8 cellular contexts compared by ENCODE assay signal in the genomic region with DNA sequence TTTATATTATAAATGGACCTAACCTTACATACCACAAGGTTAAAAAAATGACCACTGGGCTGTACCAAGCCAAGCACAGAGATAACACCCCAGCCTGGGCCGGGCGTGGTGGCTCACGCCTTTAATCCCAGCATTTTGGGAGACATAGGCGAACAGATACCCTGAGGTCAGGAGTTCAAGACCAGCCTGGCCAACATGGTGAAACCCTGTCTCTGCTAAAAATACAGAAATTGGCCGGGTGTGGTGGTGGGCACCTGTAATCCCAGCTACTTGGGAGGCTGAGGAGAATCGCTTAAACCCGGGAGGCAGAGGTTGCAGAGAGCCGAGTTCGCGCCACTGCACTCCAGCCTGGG. TPM values are rescaled to one million over a fixed set of nuclear protein-coding genes. Genes with fewer than 3 reads are reported as not detected.
DNase-seq lines count a peak whose midpoint lies in the region; ATAC-seq and TF ChIP-seq lines count a peak whose summit lies in the region.
"Not testable (repeated sequence)": the region's sequence is repeated elsewhere in the genome, so short reads cannot be mapped to it uniquely, and the experiment has no call there.

No MANE protein-coding gene starts in this region.

- not testable (repeated sequence) for ATAC-seq in activated CD8-positive, alpha-beta T cell treated with anti-CD3 and anti-CD28 coated beads for 36 hours; psoas muscle

- peak overlapping the region; percentile 71 for H3K56ac ChIP-seq in mesendoderm (ENCODE audit: low read length)

- BruUV-seq in mammary epithelial cell (replicated peaks; lab: Mats Ljungman, UMichigan) = not testable (repeated sequence)

- not testable (repeated sequence) for H3K27me3 Mint-ChIP-seq in CD4-positive, alpha-beta memory T cell; activated CD8-positive, alpha-beta T cell treated with anti-CD3 and anti-CD28 coated beads for 36 hours

- H4K5ac ChIP-seq in mesendoderm (ENCODE audit: low read length) = not testable (repeated sequence)

- not testable (repeated sequence) for TF ChIP-seq EP300 in transverse colon (IDR thresholded peaks at IDR 0.05; ENCODE audit: low read depth)

- H3K9me2 ChIP-seq in Loucy (replicated peaks; ENCODE audit: low read depth, low read length) = not testable (repeated sequence)

- H3K27ac ChIP-seq in CD4-positive, alpha-beta memory T cell (ENCODE audit: low read depth, low read length) = peak overlapping the region; percentile 69
- H3K27ac ChIP-seq in mammary epithelial cell (ENCODE audit: insufficient read depth, low read depth, low read length) = not testable (repeated sequence)
- H3K27ac ChIP-seq in mesendoderm (ENCODE audit: low read depth, low read length) (peak overlapping the region; percentile 19), psoas muscle (peak overlapping the region; percentile 83), transverse colon (peak overlapping the region; percentile 86 to 95 (median 90))

- not testable (repeated sequence) for H3K9me3 ChIP-seq in CD4-positive, alpha-beta memory T cell (ENCODE audit: control insufficient read depth in 1 of 2, low read length in 2 of 2); Loucy (ENCODE audit: insufficient read depth, low read depth, low read length); mammary epithelial cell (replicated peaks; ENCODE audit: insufficient read depth, low read length)
- peaks cover 18% of the 10 kb centered on the region for H3K9me3 ChIP-seq in psoas muscle
- H3K9me3 ChIP-seq in transverse colon = peaks cover 5 to 20% of the 10 kb centered on the region in 2 donors

- dilution Hi-C loops in mammary epithelial cell (cut with HindIII; ENCODE audit: low sequenced_read_pairs) = not testable (repeated sequence)

- H3K79me2 ChIP-seq in Loucy (ENCODE audit: insufficient read depth, low read length) = peaks cover 49% of the 10 kb centered on the region
- H3K79me2 ChIP-seq in mammary epithelial cell (ENCODE audit: insufficient read depth, low read length) = peaks cover 26% of the 10 kb centered on the region
- H3K79me2 ChIP-seq in mesendoderm (ENCODE audit: control insufficient read depth, insufficient read depth, low read length) = peaks cover 34% of the 10 kb centered on the region

- peak overlapping the region; percentile 95 to 100 (median 98) for H3K4me3 Mint-ChIP-seq in CD4-positive, alpha-beta memory T cell
- peak overlapping the region; percentile 95 for H3K4me3 Mint-ChIP-seq in activated CD8-positive, alpha-beta T cell treated with anti-CD3 and anti-CD28 coated beads for 36 hours

- H3K27me3 ChIP-seq in CD4-positive, alpha-beta memory T cell (ENCODE audit: insufficient read depth, low read length); Loucy (ENCODE audit: insufficient read depth, low read length, poor library complexity, severe bottlenecking); mammary epithelial cell (ENCODE audit: insufficient read depth, low read length); mesendoderm (ENCODE audit: insufficient read depth, low read length, poor library complexity); psoas muscle (ENCODE audit: insufficient read depth in 3 of 3, low read length in 2 of 3); transverse colon: not testable (repeated sequence)

- in situ Hi-C loops in mammary epithelial cell (cut with MboI; ENCODE audit: low sequenced_read_pairs in 2 of 2); transverse colon (cut with MboI; ENCODE audit: low pct_ligation_motif_present in 1 of 4, low pct_unique_long_range_greater_than_20kb in 1 of 4, low sequenced_read_pairs in 3 of 4): not testable (repeated sequence)

- peaks cover 22 to 49% (median 40%) of the 10 kb centered on the region in 4 donors for H3K4me1 Mint-ChIP-seq in CD4-positive, alpha-beta memory T cell
- peaks cover 26% of the 10 kb centered on the region for H3K4me1 Mint-ChIP-seq in activated CD8-positive, alpha-beta T cell treated with anti-CD3 and anti-CD28 coated beads for 36 hours (ENCODE audit: low read depth)

- H4K8ac ChIP-seq in mesendoderm (ENCODE audit: low read depth, low read length) = not testable (repeated sequence)

- not testable (repeated sequence) for H3K9ac ChIP-seq in Loucy (ENCODE audit: low read depth, low read length, poor library complexity, severe bottlenecking); mammary epithelial cell (ENCODE audit: insufficient read depth, low read length)
- peak overlapping the region; percentile 21 for H3K9ac ChIP-seq in mesendoderm (ENCODE audit: low read length)

- H3K79me1 ChIP-seq in mesendoderm (ENCODE audit: low read length) = not testable (repeated sequence)

- H3F3A ChIP-seq in Loucy (ENCODE audit: low read depth) = peaks cover 11% of the 10 kb centered on the region; the same call in 1 of the 2 replicates

- not testable (repeated sequence) for H2AK5ac ChIP-seq in mesendoderm (ENCODE audit: low read length)

- not testable (repeated sequence) for H2BK5ac ChIP-seq in mesendoderm (ENCODE audit: low read length)

- not testable (repeated sequence) for H2BK120ac ChIP-seq in mesendoderm (ENCODE audit: low read depth, low read length)

- DNase-seq in CD4-positive, alpha-beta memory T cell; activated CD8-positive, alpha-beta T cell treated with anti-CD3 and anti-CD28 coated beads for 36 hours; mammary epithelial cell; fibroblast of villous mesenchyme (ENCODE audit: low read depth); mesendoderm; psoas muscle; transverse colon: not testable (repeated sequence)

- peaks cover 38% of the 10 kb centered on the region for H3K4me1 ChIP-seq in CD4-positive, alpha-beta memory T cell (ENCODE audit: insufficient read depth, low read length)
- H3K4me1 ChIP-seq in Loucy (ENCODE audit: insufficient read depth, low read length, poor library complexity, severe bottlenecking) (peaks cover 65% of the 10 kb centered on the region), transverse colon (peaks cover 6 to 12% (median 9%) of the 10 kb centered on the region in 4 donors)
- H3K4me1 ChIP-seq in mammary epithelial cell (ENCODE audit: insufficient read depth, low read length); mesendoderm (ENCODE audit: control insufficient read depth, low read depth, low read length); psoas muscle: not testable (repeated sequence)

- not testable (repeated sequence) for H3K4me2 ChIP-seq in Loucy (ENCODE audit: low read depth, low read length, poor library complexity, severe bottlenecking); mammary epithelial cell (ENCODE audit: insufficient read depth, low read depth, low read length); mesendoderm (ENCODE audit: low read length)

- peaks cover 45 to 46% of the 10 kb centered on the region in 2 donors for H3K36me3 Mint-ChIP-seq in CD4-positive, alpha-beta memory T cell
- H3K36me3 Mint-ChIP-seq in activated CD8-positive, alpha-beta T cell treated with anti-CD3 and anti-CD28 coated beads for 36 hours (ENCODE audit: low read depth) = peaks cover 60% of the 10 kb centered on the region

- intact Hi-C loops in CD4-positive, alpha-beta memory T cell (cut with micrococcal nuclease) = loop anchor here (5.0 kb wide), 2 partner anchors 213 to 348 kb away; partner anchors contain the start of gene ZNF141
- intact Hi-C loops in activated CD8-positive, alpha-beta T cell treated with anti-CD3 and anti-CD28 coated beads for 36 hours (cut with micrococcal nuclease); mammary epithelial cell (cut with micrococcal nuclease); psoas muscle (cut with DNase I); transverse colon (cut with DNase I; ENCODE audit: low total_unique reads): not testable (repeated sequence)

- not testable (repeated sequence) for H4K20me1 ChIP-seq in Loucy (ENCODE audit: insufficient read depth, low read length, poor library complexity, severe bottlenecking); mammary epithelial cell (ENCODE audit: insufficient read depth, low read length)

- H2AFZ ChIP-seq in Loucy (ENCODE audit: low read length) = not testable (repeated sequence)
- H2AFZ ChIP-seq in mammary epithelial cell (ENCODE audit: low read depth, low read length) = peak overlapping the region; percentile 98

- 38% methylated on average over 10 of the region's 10 CpGs for WGBS in mammary epithelial cell (ENCODE audit: low coverage, missing lambda C conversion rate)
- WGBS in mesendoderm (ENCODE audit: extremely low coverage, insufficient coverage, low lambda C conversion rate) = no CpG with 5 or more reads among the region's 10 CpGs
- WGBS in psoas muscle, 3 donors = 47 to 51% (median 49%) methylated on average over 10 of the region's 10 CpGs
- 33 to 49% methylated on average over 3 to 10 of the region's 10 CpGs for WGBS in transverse colon (ENCODE audit: low coverage in 1 of 2), 2 donors

- peak overlapping the region; percentile 74 for H3K4ac ChIP-seq in mesendoderm (ENCODE audit: low read depth, low read length)

- H3K9me3 Mint-ChIP-seq in CD4-positive, alpha-beta memory T cell = peaks cover 4 to 89% (median 71%) of the 10 kb centered on the region in 8 donors
- H3K9me3 Mint-ChIP-seq in activated CD8-positive, alpha-beta T cell treated with anti-CD3 and anti-CD28 coated beads for 36 hours = peaks cover 27% of the 10 kb centered on the region

- not testable (repeated sequence) for H3K36me3 ChIP-seq in CD4-positive, alpha-beta memory T cell (ENCODE audit: insufficient read depth, low read length); mammary epithelial cell (ENCODE audit: insufficient read depth, low read length); mesendoderm (ENCODE audit: control insufficient read depth, insufficient read depth, low read length)
- H3K36me3 ChIP-seq in Loucy (ENCODE audit: insufficient read depth, low read length) (peaks cover 24% of the 10 kb centered on the region), psoas muscle (ENCODE audit: insufficient read depth in 1 of 2, low read depth in 1 of 2) (peaks cover 0 to 21% of the 10 kb centered on the region in 2 donors), transverse colon (peaks cover 0 to 24% (median 7%) of the 10 kb centered on the region in 4 donors)

- H3K18ac ChIP-seq in mesendoderm (ENCODE audit: low read length) = not testable (repeated sequence)

- peak overlapping the region in 1 of 2 donors; percentile 87 for H3K4me3 ChIP-seq in CD4-positive, alpha-beta memory T cell (ENCODE audit: low read length in 2 of 2)
- H3K4me3 ChIP-seq in Loucy (ENCODE audit: low read length, poor library complexity, severe bottlenecking) (peak overlapping the region; percentile 74), mammary epithelial cell (replicated peaks in 1 of 3; ENCODE audit: insufficient read depth in 1 of 3, low read depth in 2 of 3, low read length in 3 of 3) (peak overlapping the region; percentile 85 to 99 (median 90)), fibroblast of villous mesenchyme (ENCODE audit: low read depth, low read length) (peak overlapping the region; percentile 96), psoas muscle (peak overlapping the region; percentile 98), transverse colon (peak overlapping the region in 3 of 4 donors; percentile 52 to 84 (median 80))
- not testable (repeated sequence) for H3K4me3 ChIP-seq in mesendoderm (ENCODE audit: low read length)

- CTCF ChIA-PET in CD4-positive, alpha-beta memory T cell (lab: Charles Lee; ENCODE audit: partially characterized antibody) = interaction anchor here (1.4 to 1.7 kb wide), 2 partner anchors 8 to 72 kb away, joined by 4 to 5 read pairs; no protein-coding TSS in a partner anchor
- CTCF ChIA-PET in activated CD8-positive, alpha-beta T cell treated with anti-CD3 and anti-CD28 coated beads for 36 hours (lab: Charles Lee) = interaction anchor here (1.0 to 1.9 kb wide), 3 partner anchors 12 to 120 kb away, joined by 4 to 7 read pairs (median 5); no protein-coding TSS in a partner anchor
- CTCF ChIA-PET in mammary epithelial cell (lab: Charles Lee; ENCODE audit: low non-redundant PET) = not testable (repeated sequence)

- not testable (repeated sequence) for TF ChIP-seq POLR2A in transverse colon (IDR thresholded peaks at IDR 0.05)

- not testable (repeated sequence) for H2BK15ac ChIP-seq in mesendoderm (replicated peaks; ENCODE audit: low read depth)

- POLR2A ChIA-PET in CD4-positive, alpha-beta memory T cell (lab: Charles Lee; ENCODE audit: partially characterized antibody) = interaction anchor here (0.9 to 2.2 kb wide), 12 partner anchors 12 to 550 kb away, joined by 3 to 20 read pairs (median 4); partner anchors contain the start of genes ATP5ME, MYL5 and ZNF595
- POLR2A ChIA-PET in activated CD8-positive, alpha-beta T cell treated with anti-CD3 and anti-CD28 coated beads for 36 hours (lab: Charles Lee) = interaction anchor here (1.0 to 2.1 kb wide), 6 partner anchors 9 to 350 kb away, joined by 3 to 16 read pairs (median 5); partner anchors contain the start of genes ZNF141 and ZNF595

- not testable (repeated sequence) for TF ChIP-seq CTCF in Loucy (conservative IDR thresholded peaks at IDR 0.05; ENCODE audit: low read length); activated CD8-positive, alpha-beta T cell treated with anti-CD3 and anti-CD28 coated beads for 36 hours (IDR thresholded peaks at IDR 0.05); mammary epithelial cell (conservative IDR thresholded peaks at IDR 0.05 in 1 of 2, IDR thresholded peaks at IDR 0.05 in 1 of 2; ENCODE audit: extremely low read depth in 1 of 2, insufficient read depth in 1 of 2, low read depth in 1 of 2, low read length in 2 of 2); fibroblast of villous mesenchyme (IDR thresholded peaks at IDR 0.05; ENCODE audit: insufficient read depth, low read depth, low read length); psoas muscle (IDR thresholded peaks at IDR 0.05); transverse colon (IDR thresholded peaks at IDR 0.05)

- H3K23ac ChIP-seq in mesendoderm (ENCODE audit: low read length) = not testable (repeated sequence)

- peak overlapping the region; percentile 96 to 99 (median 97) for H3K27ac Mint-ChIP-seq in CD4-positive, alpha-beta memory T cell
- H3K27ac Mint-ChIP-seq in activated CD8-positive, alpha-beta T cell treated with anti-CD3 and anti-CD28 coated beads for 36 hours = peak overlapping the region; percentile 100

RNA-seq across cellular contexts. Expression of gene ZNF718, which starts 0.4 kb away (rescaled TPM):
- 10 to 100 TPM; 13.0 to 14.0 TPM for total RNA-seq in CD4-positive, alpha-beta memory T cell
- 1 to 10 TPM; 3.6 to 5.0 TPM for polyA plus RNA-seq in CD4-positive, alpha-beta memory T cell
- total RNA-seq in activated CD8-positive, alpha-beta T cell treated with anti-CD3 and anti-CD28 coated beads for 36 hours = 1 to 10 TPM; 7.4 to 7.5 TPM
- total RNA-seq in mammary epithelial cell = 10 to 100 TPM in 1 of 2 donors, 1 to 10 TPM in 1; 9.2 to 11.8 TPM
- polyA plus RNA-seq in mammary epithelial cell = 1.6 TPM
- 1.2 TPM for polyA minus RNA-seq in mammary epithelial cell
- 7.1 and 8.2 TPM in 2 replicates for total RNA-seq in fibroblast of villous mesenchyme
- 8.1 TPM for polyA plus RNA-seq in mesendoderm (2013, experiment 1 of 2)
- 8.3 TPM for polyA plus RNA-seq in mesendoderm (2013, experiment 2 of 2)
- 1 to 10 TPM in 3 of 4 donors, under 1 TPM in 1; 0.44 to 3.0 (median 1.3) TPM for total RNA-seq in psoas muscle
- 1 to 10 TPM in 1 of 3 donors, under 1 TPM in 2; 0.56 to 2.0 (median 0.72) TPM for polyA plus RNA-seq in psoas muscle
- total RNA-seq in transverse colon = 1 to 10 TPM; 4.9 to 9.4 (median 7.3) TPM
